ENCODE assay signal across 8 cellular contexts in genomic region chr5:156920042-156920860, GRCh38. TPM values are rescaled to one million over a fixed set of nuclear protein-coding genes. Genes with fewer than 3 reads are reported as not detected.
DNase-seq lines count a peak whose midpoint lies in the region; ATAC-seq and TF ChIP-seq lines count a peak whose summit lies in the region.

No MANE protein-coding gene starts in this region.

- peak in 1 of 3 donors; percentile 16 for DNase-seq in CD4-positive, CD25-positive, alpha-beta regulatory T cell
- DNase-seq in astrocyte of the hippocampus (ENCODE audit: low read depth, low spot score), result peak; percentile 2
- peak; percentile 70 to 94 for DNase-seq in stimulated activated naive CD8-positive, alpha-beta T cell treated with anti-CD3 and anti-CD28 coated beads, Interleukin-15, amount 100 ng/mL, for 72 hours
- no peak for DNase-seq in SIG-M5 treated with dmso at 0.1 percent for 504 hours (lab: John Stamatoyannopoulos, UW; ENCODE audit: unreplicated experiment)
- DNase-seq in HFFc6, result no peak
- no peak for DNase-seq in NCI-H774 (lab: John Stamatoyannopoulos, UW)

- H3K27me3 Mint-ChIP-seq in CD4-positive, CD25-positive, alpha-beta regulatory T cell, result no peaks in the 10 kb centered on the region
- no peaks in the 10 kb centered on the region for H3K27me3 Mint-ChIP-seq in stimulated activated naive CD8-positive, alpha-beta T cell treated with anti-CD3 and anti-CD28 coated beads, Interleukin-15, amount 100 ng/mL, for 72 hours
- H3K27me3 Mint-ChIP-seq in HFFc6 (ENCODE audit: insufficient read depth), result no peaks in the 10 kb centered on the region

- no peak for TF ChIP-seq CTCF in HFFc6 (IDR thresholded peaks at IDR 0.05)

- H3K27ac Mint-ChIP-seq in CD4-positive, CD25-positive, alpha-beta regulatory T cell, result peak overlapping the region in 2 of 3 donors; percentile 40 to 46
- H3K27ac Mint-ChIP-seq in stimulated activated naive CD8-positive, alpha-beta T cell treated with anti-CD3 and anti-CD28 coated beads, Interleukin-15, amount 100 ng/mL, for 72 hours, result peak overlapping the region; percentile 79 to 98
- H3K27ac Mint-ChIP-seq in HFFc6, result no peak overlapping the region

- no peak overlapping the region for H3K4me3 Mint-ChIP-seq in CD4-positive, CD25-positive, alpha-beta regulatory T cell
- H3K4me3 Mint-ChIP-seq in stimulated activated naive CD8-positive, alpha-beta T cell treated with anti-CD3 and anti-CD28 coated beads, Interleukin-15, amount 100 ng/mL, for 72 hours, result peak overlapping the region; percentile 81 to 85
- H3K4me3 Mint-ChIP-seq in HFFc6, result no peak overlapping the region

- ATAC-seq in CD4-positive, CD25-positive, alpha-beta regulatory T cell (ENCODE audit: low read depth in 2 of 2), result no peak
- ATAC-seq in GM21381 (IDR thresholded peaks at IDR 0.05; ENCODE audit: unreplicated experiment), result peak; percentile 51
- peak; percentile 56 for ATAC-seq in HG03571 (IDR thresholded peaks at IDR 0.05; ENCODE audit: unreplicated experiment)
- peak; percentile 92 for ATAC-seq in stimulated activated naive CD8-positive, alpha-beta T cell treated with anti-CD3 and anti-CD28 coated beads, Interleukin-15, amount 100 ng/mL, for 72 hours

- H3K4me1 Mint-ChIP-seq in CD4-positive, CD25-positive, alpha-beta regulatory T cell, result peaks cover 8 to 45% (median 27%) of the 10 kb centered on the region in 4 donors
- H3K4me1 Mint-ChIP-seq in stimulated activated naive CD8-positive, alpha-beta T cell treated with anti-CD3 and anti-CD28 coated beads, Interleukin-15, amount 100 ng/mL, for 72 hours, result peaks cover 81% of the 10 kb centered on the region
- H3K4me1 Mint-ChIP-seq in HFFc6 (ENCODE audit: low read depth), result no peaks in the 10 kb centered on the region

- H3K4me1 ChIP-seq in CD4-positive, CD25-positive, alpha-beta regulatory T cell (ENCODE audit: control insufficient read depth, insufficient read depth, low read length, poor library complexity, severe bottlenecking), result peaks cover 10% of the 10 kb centered on the region

- H3K9me3 Mint-ChIP-seq in CD4-positive, CD25-positive, alpha-beta regulatory T cell, result no peaks in the 10 kb centered on the region
- peaks cover 0 to 12% of the 10 kb centered on the region in 2 donors for H3K9me3 Mint-ChIP-seq in stimulated activated naive CD8-positive, alpha-beta T cell treated with anti-CD3 and anti-CD28 coated beads, Interleukin-15, amount 100 ng/mL, for 72 hours
- H3K9me3 Mint-ChIP-seq in HFFc6, result peaks cover 32% of the 10 kb centered on the region

- no peaks in the 10 kb centered on the region for H3K27me3 ChIP-seq in CD4-positive, CD25-positive, alpha-beta regulatory T cell (ENCODE audit: control insufficient read depth, insufficient read depth, low read length)

- H3K27ac ChIP-seq in CD4-positive, CD25-positive, alpha-beta regulatory T cell (ENCODE audit: insufficient read depth, low read length, poor library complexity, severe bottlenecking), result no peak overlapping the region

- H3K9me3 ChIP-seq in CD4-positive, CD25-positive, alpha-beta regulatory T cell (ENCODE audit: control insufficient read depth in 2 of 2, low read length in 2 of 2), result no peaks in the 10 kb centered on the region

- peaks cover 6% of the 10 kb centered on the region for H3K36me3 Mint-ChIP-seq in CD4-positive, CD25-positive, alpha-beta regulatory T cell
- peaks cover 4% of the 10 kb centered on the region; the same call in 1 of the 2 replicates for H3K36me3 Mint-ChIP-seq in HFFc6 (ENCODE audit: low read depth)

- no peaks in the 10 kb centered on the region for H3K36me3 ChIP-seq in CD4-positive, CD25-positive, alpha-beta regulatory T cell (ENCODE audit: control insufficient read depth, insufficient read depth, low read length)

- H3K4me3 ChIP-seq in CD4-positive, CD25-positive, alpha-beta regulatory T cell (ENCODE audit: low read depth, low read length), result no peak overlapping the region

RNA-seq across cellular contexts. Expression of gene TIMD4, which starts 42.8 kb away (rescaled TPM):
- 5.1 TPM for total RNA-seq in CD4-positive, CD25-positive, alpha-beta regulatory T cell
- 1 to 10 TPM in 3 of 4 donors, under 1 TPM in 1; 0.83 to 4.6 (median 3.2) TPM for polyA plus RNA-seq in CD4-positive, CD25-positive, alpha-beta regulatory T cell
- not detected for total RNA-seq in HFFc6 (2021; fragmentation: NEBNext Ultra II Directional; extraction: Animal tissue kit (Norgen Biotek cat#: 25700))

Comparison
In these comparisons a context has a peak if more than half of its experiments do, and no peak if none do; other contexts are left out.
1. ATAC-seq: peak in GM21381 (single experiment), HG03571 (single experiment) and stimulated activated naive CD8-positive, alpha-beta T cell treated with anti-CD3 and anti-CD28 coated beads, Interleukin-15, amount 100 ng/mL, for 72 hours (single experiment); none in CD4-positive, CD25-positive, alpha-beta regulatory T cell (0 of 2).
2. DNase-seq: peak in astrocyte of the hippocampus (single experiment) and stimulated activated naive CD8-positive, alpha-beta T cell treated with anti-CD3 and anti-CD28 coated beads, Interleukin-15, amount 100 ng/mL, for 72 hours (2 of 2); none in SIG-M5 treated with dmso at 0.1 percent for 504 hours (single experiment), HFFc6 (single experiment) and NCI-H774 (single experiment).
3. H3K4me3 Mint-ChIP-seq: peak in stimulated activated naive CD8-positive, alpha-beta T cell treated with anti-CD3 and anti-CD28 coated beads, Interleukin-15, amount 100 ng/mL, for 72 hours (2 of 2); none in CD4-positive, CD25-positive, alpha-beta regulatory T cell (0 of 4) and HFFc6 (single experiment).